In the genomic region with DNA sequence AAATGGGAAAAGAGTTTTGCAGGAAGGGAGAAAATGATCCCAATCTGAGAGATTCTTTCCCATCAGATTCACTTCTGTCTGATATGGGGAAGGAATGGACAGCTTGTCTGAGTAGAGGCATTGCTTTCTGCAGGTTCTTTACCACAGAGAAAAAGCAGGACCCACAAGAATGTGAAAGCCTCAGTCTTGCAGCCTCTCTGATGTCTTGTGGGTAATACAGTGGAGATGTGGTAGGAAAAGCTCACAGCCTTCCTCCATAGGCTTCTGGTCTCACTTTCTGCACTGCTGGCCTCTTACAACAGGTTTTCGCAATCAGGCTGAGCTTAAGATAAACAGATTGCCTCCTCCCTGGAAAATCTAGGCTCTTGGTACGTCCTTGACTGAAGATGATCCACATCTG, we compare ENCODE assay signal across 2 cellular contexts.
TF ChIP-seq lines count a peak whose summit lies in the region.

No MANE protein-coding gene starts in this region.

TF ChIP-seq in HCT116, 20 proteins besides CTCF, POLR2A, EP300 and RAD21:
- TF ChIP-seq, protein P1, sequence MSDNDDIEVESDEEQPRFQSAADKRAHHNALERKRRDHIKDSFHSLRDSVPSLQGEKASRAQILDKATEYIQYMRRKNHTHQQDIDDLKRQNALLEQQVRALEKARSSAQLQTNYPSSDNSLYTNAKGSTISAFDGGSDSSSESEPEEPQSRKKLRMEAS (IDR thresholded peaks at IDR 0.05), result no peak
- no peak for TF ChIP-seq CEBPB (IDR thresholded peaks at IDR 0.05; ENCODE audit: low read depth)
- no peak for TF ChIP-seq JUND (IDR thresholded peaks at IDR 0.05)

TF ChIP-seq in SK-N-SH, 30 proteins besides CTCF, POLR2A, EP300 and RAD21:
- TF ChIP-seq, protein P2, sequence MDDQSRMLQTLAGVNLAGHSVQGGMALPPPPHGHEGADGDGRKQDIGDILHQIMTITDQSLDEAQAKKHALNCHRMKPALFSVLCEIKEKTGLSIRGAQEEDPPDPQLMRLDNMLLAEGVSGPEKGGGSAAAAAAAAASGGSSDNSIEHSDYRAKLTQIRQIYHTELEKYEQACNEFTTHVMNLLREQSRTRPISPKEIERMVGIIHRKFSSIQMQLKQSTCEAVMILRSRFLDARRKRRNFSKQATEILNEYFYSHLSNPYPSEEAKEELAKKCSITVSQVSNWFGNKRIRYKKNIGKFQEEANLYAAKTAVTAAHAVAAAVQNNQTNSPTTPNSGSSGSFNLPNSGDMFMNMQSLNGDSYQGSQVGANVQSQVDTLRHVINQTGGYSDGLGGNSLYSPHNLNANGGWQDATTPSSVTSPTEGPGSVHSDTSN (IDR thresholded peaks at IDR 0.05), result peak; percentile 79
- no peak for TF ChIP-seq ELF1 (IDR thresholded peaks at IDR 0.05)
- no peak for TF ChIP-seq JUND (IDR thresholded peaks at IDR 0.05)
- TF ChIP-seq TCF12 (IDR thresholded peaks at IDR 0.05), result peak; percentile 82
- no peak for TF ChIP-seq GATA2 (CRISPR knock-in tag; IDR thresholded peaks at IDR 0.05)
